Comparison of ENCODE assay signal across 8 cellular contexts in the genomic region with DNA sequence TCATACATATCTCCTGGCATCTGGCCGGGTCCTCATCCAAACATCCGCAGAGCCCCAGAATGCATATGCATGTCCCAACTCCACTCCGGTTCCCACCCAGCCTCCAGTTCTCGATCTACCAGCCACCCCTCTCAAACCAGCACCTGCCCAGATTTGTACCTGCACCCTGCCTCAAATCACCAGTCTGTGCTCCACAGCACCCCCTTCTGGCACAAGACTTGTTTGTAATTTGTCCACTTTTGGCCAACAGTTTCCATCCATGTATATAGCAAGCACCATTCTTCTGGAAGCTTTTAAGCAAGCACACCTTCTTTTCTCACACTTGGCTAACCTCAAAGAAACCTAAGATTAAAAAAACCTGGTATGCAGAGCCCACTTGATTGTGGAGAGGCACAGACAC.
DNase-seq lines count a peak whose midpoint lies in the region; ATAC-seq and TF ChIP-seq lines count a peak whose summit lies in the region.

No MANE protein-coding gene starts in this region.

- H3K27ac ChIP-seq in CD4-positive, alpha-beta T cell (ENCODE audit: low read depth, low read length) = no peak overlapping the region

- H3K27me3 ChIP-seq in CD4-positive, alpha-beta T cell (ENCODE audit: control insufficient read depth, insufficient read depth, low read length) = no peaks in the 10 kb centered on the region

- H3K4me1 Mint-ChIP-seq in CD4-positive, alpha-beta T cell (ENCODE audit: low read depth) = peaks cover 37% of the 10 kb centered on the region
- peaks cover 44% of the 10 kb centered on the region for H3K4me1 Mint-ChIP-seq in activated T-cell treated with anti-CD3 and anti-CD28 coated beads, Interleukin-2, amount 50 U/mL, for 24 hours (ENCODE audit: low read depth)
- H3K4me1 Mint-ChIP-seq in natural killer cell treated with Interleukin-12 subunit alpha and Interleukin-12 subunit beta and Interleukin-15 and Interleukin-18, amount 100 ng/mL, for 72 hours (ENCODE audit: low read depth in 2 of 2) = peaks cover under 1 to 8% of the 10 kb centered on the region in 2 donors

- no peak overlapping the region for H3K4me3 ChIP-seq in LNCaP clone FGC (ENCODE audit: low read depth, low read length)

- H3K4me3 Mint-ChIP-seq in CD4-positive, alpha-beta T cell = no peak overlapping the region
- no peak overlapping the region for H3K4me3 Mint-ChIP-seq in activated T-cell treated with anti-CD3 and anti-CD28 coated beads, Interleukin-2, amount 50 U/mL, for 24 hours
- H3K4me3 Mint-ChIP-seq in natural killer cell treated with Interleukin-12 subunit alpha and Interleukin-12 subunit beta and Interleukin-15 and Interleukin-18, amount 100 ng/mL, for 72 hours = no peak overlapping the region

- no peaks in the 10 kb centered on the region for H3K27me3 Mint-ChIP-seq in CD4-positive, alpha-beta T cell
- H3K27me3 Mint-ChIP-seq in activated T-cell treated with anti-CD3 and anti-CD28 coated beads, Interleukin-2, amount 50 U/mL, for 24 hours = peaks cover 32% of the 10 kb centered on the region
- peaks cover 12 to 22% of the 10 kb centered on the region in 2 donors for H3K27me3 Mint-ChIP-seq in natural killer cell treated with Interleukin-12 subunit alpha and Interleukin-12 subunit beta and Interleukin-15 and Interleukin-18, amount 100 ng/mL, for 72 hours

- TF ChIP-seq CTCF in CD4-positive, alpha-beta T cell (IDR thresholded peaks at IDR 0.05) = no peak
- TF ChIP-seq CTCF in LNCaP clone FGC (IDR thresholded peaks at IDR 0.05; ENCODE audit: control insufficient read depth, extremely low read depth, insufficient read depth) = peak; percentile 33

- H3K9me3 ChIP-seq in CD4-positive, alpha-beta T cell (ENCODE audit: control insufficient read depth, low read length) = no peaks in the 10 kb centered on the region

- CTCF ChIA-PET in CD4-positive, alpha-beta T cell (lab: Charles Lee) = interaction anchor here (1.4 kb wide), 1 partner anchor 112 kb away, joined by 3 read pairs; no protein-coding TSS in a partner anchor

- no peaks in the 10 kb centered on the region for H3K36me3 Mint-ChIP-seq in CD4-positive, alpha-beta T cell (ENCODE audit: low read depth)
- H3K36me3 Mint-ChIP-seq in activated T-cell treated with anti-CD3 and anti-CD28 coated beads, Interleukin-2, amount 50 U/mL, for 24 hours (ENCODE audit: low read depth) = no peaks in the 10 kb centered on the region
- H3K36me3 Mint-ChIP-seq in natural killer cell treated with Interleukin-12 subunit alpha and Interleukin-12 subunit beta and Interleukin-15 and Interleukin-18, amount 100 ng/mL, for 72 hours = no peaks in the 10 kb centered on the region

- no peaks in the 10 kb centered on the region for H3K9me3 Mint-ChIP-seq in CD4-positive, alpha-beta T cell
- peaks cover 5% of the 10 kb centered on the region for H3K9me3 Mint-ChIP-seq in activated T-cell treated with anti-CD3 and anti-CD28 coated beads, Interleukin-2, amount 50 U/mL, for 24 hours
- H3K9me3 Mint-ChIP-seq in natural killer cell treated with Interleukin-12 subunit alpha and Interleukin-12 subunit beta and Interleukin-15 and Interleukin-18, amount 100 ng/mL, for 72 hours = no peaks in the 10 kb centered on the region

- no peak overlapping the region for H3K27ac Mint-ChIP-seq in CD4-positive, alpha-beta T cell
- no peak overlapping the region for H3K27ac Mint-ChIP-seq in activated T-cell treated with anti-CD3 and anti-CD28 coated beads, Interleukin-2, amount 50 U/mL, for 24 hours
- peak overlapping the region in 1 of 2 donors; percentile 33 for H3K27ac Mint-ChIP-seq in natural killer cell treated with Interleukin-12 subunit alpha and Interleukin-12 subunit beta and Interleukin-15 and Interleukin-18, amount 100 ng/mL, for 72 hours

- peak; percentile 2 to 46 (median 20) for DNase-seq in CD4-positive, alpha-beta T cell
- DNase-seq in LNCaP clone FGC (ENCODE audit: low read depth) = no peak
- peak; percentile 63 for DNase-seq in activated T-cell treated with anti-CD3 and anti-CD28 coated beads, Interleukin-2, amount 50 U/mL, for 24 hours
- peak; percentile 8 to 26 for DNase-seq in lung microvascular endothelial cell (ENCODE audit: low read depth in 2 of 2)
- DNase-seq in HuH-7 (ENCODE audit: low spot score) = no peak
- DNase-seq in SIG-M5 (lab: John Stamatoyannopoulos, UW) = no peak
- no peak for DNase-seq in natural killer cell treated with Interleukin-12 subunit alpha and Interleukin-12 subunit beta and Interleukin-15 and Interleukin-18, amount 100 ng/mL, for 72 hours (ENCODE audit: low spot score)
- DNase-seq in AG20443 (ENCODE audit: low spot score) = no peak

- no peak for ATAC-seq in CD4-positive, alpha-beta T cell (ENCODE audit: poor library complexity)
- ATAC-seq in natural killer cell treated with Interleukin-12 subunit alpha and Interleukin-12 subunit beta and Interleukin-15 and Interleukin-18, amount 100 ng/mL, for 72 hours = no peak

- intact Hi-C loops in CD4-positive, alpha-beta T cell (cut with DNase I, micrococcal nuclease) = loop anchor here (5.0 kb wide), 1 partner anchor 183 kb away; no protein-coding TSS in a partner anchor

- POLR2A ChIA-PET in CD4-positive, alpha-beta T cell (lab: Charles Lee) = no interaction called here

Comparison
In these comparisons a context has a peak if more than half of its experiments do, and no peak if none do; other contexts are left out.
1. DNase-seq: peak in CD4-positive, alpha-beta T cell (10 of 10), activated T-cell treated with anti-CD3 and anti-CD28 coated beads, Interleukin-2, amount 50 U/mL, for 24 hours (single experiment) and lung microvascular endothelial cell (2 of 2); none in LNCaP clone FGC (single experiment), HuH-7 (single experiment), SIG-M5 (single experiment), natural killer cell treated with Interleukin-12 subunit alpha and Interleukin-12 subunit beta and Interleukin-15 and Interleukin-18, amount 100 ng/mL, for 72 hours (single experiment) and AG20443 (single experiment).